In the genomic region with DNA sequence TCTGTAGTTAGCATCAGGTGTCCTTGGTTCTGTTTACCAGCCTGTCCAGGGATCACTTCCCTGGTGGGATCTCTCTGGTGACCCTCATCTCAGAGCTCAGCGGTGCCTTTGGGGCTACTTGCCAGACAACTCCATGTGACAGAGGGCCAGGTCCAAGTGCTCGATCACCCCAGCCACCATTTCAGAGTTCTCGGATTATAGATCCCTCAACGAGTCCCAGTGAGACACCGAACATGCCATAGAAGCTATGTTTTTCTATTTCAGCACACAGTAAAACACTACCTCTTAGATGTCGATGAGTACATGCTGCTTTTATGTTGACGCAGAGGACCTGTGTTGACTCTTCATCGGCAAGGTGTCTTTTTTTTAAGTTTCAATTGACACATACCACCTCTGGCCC, we compare ENCODE assay signal across 16 cellular contexts.
DNase-seq lines count a peak whose midpoint lies in the region; ATAC-seq, FAIRE-seq and TF ChIP-seq lines count a peak whose summit lies in the region.
"Had no signal": no experiment of that assay in that cellular context is flagged by ENCODE, and none has a peak within 500 bp of the region (broad histone marks: within the 10 kb centered on the region; RNA-seq: fewer than 3 reads in every experiment).

No MANE protein-coding gene starts in this region.

- CTCF ChIA-PET in activated CD8-positive, alpha-beta memory T cell treated with anti-CD3 and anti-CD28 coated beads, Interleukin-2, amount 10 ng/mL, durations not matched to agents 7 days and 5 days (lab: Charles Lee), result interaction anchor here (0.8 kb wide), 1 partner anchor 27 kb away, joined by 3 read pairs; no protein-coding TSS in a partner anchor

- no peak for ATAC-seq in activated CD8-positive, alpha-beta memory T cell treated with anti-CD3 and anti-CD28 coated beads, Interleukin-2, amount 10 ng/mL, durations not matched to agents 7 days and 5 days
- no peak for ATAC-seq in thoracic aorta (ENCODE audit: insufficient number of reproducible peaks, low FRiP score, low read depth)
- ATAC-seq: activated CD8-positive, alpha-beta T cell treated with anti-CD3 and anti-CD28 coated beads, Interleukin-2, amount 10 ng/mL, durations not matched to agents 7 days and 5 days had no signal

- H3K4me1 Mint-ChIP-seq in activated CD8-positive, alpha-beta memory T cell treated with anti-CD3 and anti-CD28 coated beads, Interleukin-2, amount 10 ng/mL, durations not matched to agents 7 days and 5 days, result no peaks in the 10 kb centered on the region
- H3K4me1 Mint-ChIP-seq in astrocyte (ENCODE audit: low read depth, unreplicated experiment) (peaks cover 39% of the 10 kb centered on the region), mesothelial cell of epicardium (peaks cover 59% of the 10 kb centered on the region)
- H3K4me1 Mint-ChIP-seq: CD4-positive, alpha-beta memory T cell had no signal

- H3K4me3 Mint-ChIP-seq in activated CD8-positive, alpha-beta memory T cell treated with anti-CD3 and anti-CD28 coated beads, Interleukin-2, amount 10 ng/mL, durations not matched to agents 7 days and 5 days, result no peak overlapping the region
- H3K4me3 Mint-ChIP-seq in astrocyte (ENCODE audit: unreplicated experiment) (no peak overlapping the region), mesothelial cell of epicardium (no peak overlapping the region)
- H3K4me3 Mint-ChIP-seq: activated CD8-positive, alpha-beta T cell treated with anti-CD3 and anti-CD28 coated beads, Interleukin-2, amount 10 ng/mL, durations not matched to agents 7 days and 5 days; CD4-positive, alpha-beta memory T cell had no signal

- peak overlapping the region; percentile 99 for H3K27ac ChIP-seq in astrocyte (ENCODE audit: low read depth, low read length)
- H3K27ac ChIP-seq in thoracic aorta, result peak overlapping the region; percentile 59 to 77
- H3K27ac ChIP-seq: VCaP had no signal

- no peak overlapping the region for H2AFZ ChIP-seq in astrocyte (ENCODE audit: low read depth, low read length)

- H3K4me1 ChIP-seq in astrocyte (ENCODE audit: insufficient read depth, low read length) (peaks cover 41% of the 10 kb centered on the region), thoracic aorta (ENCODE audit: control insufficient read depth in 1 of 2, low read depth in 2 of 2) (peaks cover 12 to 45% of the 10 kb centered on the region in 2 donors)

- H3K79me2 ChIP-seq in astrocyte (ENCODE audit: insufficient read depth, low read length), result peaks cover 3% of the 10 kb centered on the region

- peaks cover 29% of the 10 kb centered on the region for H3K36me3 Mint-ChIP-seq in activated CD8-positive, alpha-beta memory T cell treated with anti-CD3 and anti-CD28 coated beads, Interleukin-2, amount 10 ng/mL, durations not matched to agents 7 days and 5 days
- H3K36me3 Mint-ChIP-seq in astrocyte (ENCODE audit: low read depth, unreplicated experiment) (peaks cover 27% of the 10 kb centered on the region), mesothelial cell of epicardium (peaks cover 11% of the 10 kb centered on the region)

- H3K36me3 ChIP-seq in astrocyte (ENCODE audit: insufficient read depth, low read length), result peaks cover 1% of the 10 kb centered on the region
- H3K36me3 ChIP-seq in thoracic aorta, result no peaks in the 10 kb centered on the region

- H3K9ac ChIP-seq in astrocyte (ENCODE audit: low read length), result peak overlapping the region; percentile 89

- peak overlapping the region; percentile 73 for H3K4me2 ChIP-seq in astrocyte (ENCODE audit: low read length)

- H3K4me3 ChIP-seq in astrocyte (ENCODE audit: insufficient read depth, low read depth, low read length) (no peak overlapping the region), thoracic aorta (no peak overlapping the region)

- TF ChIP-seq CTCF in astrocyte (IDR thresholded peaks at IDR 0.05; ENCODE audit: insufficient read depth, low read depth, low read length), result no peak
- TF ChIP-seq CTCF in mesothelial cell of epicardium (IDR thresholded peaks at IDR 0.05; ENCODE audit: unreplicated experiment), result no peak
- TF ChIP-seq CTCF in thoracic aorta (IDR thresholded peaks at IDR 0.05), result no peak

- H3K9me3 ChIP-seq in astrocyte (ENCODE audit: insufficient read depth, low read depth, low read length) (peaks cover 2% of the 10 kb centered on the region), thoracic aorta (no peaks in the 10 kb centered on the region)

- no peaks in the 10 kb centered on the region for H4K20me1 ChIP-seq in astrocyte (ENCODE audit: insufficient read depth, low read length)

- H3K27me3 Mint-ChIP-seq in activated CD8-positive, alpha-beta memory T cell treated with anti-CD3 and anti-CD28 coated beads, Interleukin-2, amount 10 ng/mL, durations not matched to agents 7 days and 5 days, result no peaks in the 10 kb centered on the region
- H3K27me3 Mint-ChIP-seq in astrocyte (ENCODE audit: low read depth, unreplicated experiment) (no peaks in the 10 kb centered on the region), mesothelial cell of epicardium (ENCODE audit: low read depth) (no peaks in the 10 kb centered on the region)
- H3K27me3 Mint-ChIP-seq: CD4-positive, alpha-beta memory T cell had no signal

- no peak overlapping the region for H3K27ac Mint-ChIP-seq in activated CD8-positive, alpha-beta memory T cell treated with anti-CD3 and anti-CD28 coated beads, Interleukin-2, amount 10 ng/mL, durations not matched to agents 7 days and 5 days
- peak overlapping the region; percentile 89 for H3K27ac Mint-ChIP-seq in astrocyte (ENCODE audit: unreplicated experiment)
- peak overlapping the region; percentile 97 for H3K27ac Mint-ChIP-seq in mesothelial cell of epicardium
- H3K27ac Mint-ChIP-seq: activated CD8-positive, alpha-beta T cell treated with anti-CD3 and anti-CD28 coated beads, Interleukin-2, amount 10 ng/mL, durations not matched to agents 7 days and 5 days; activated T-helper 2 cell treated with anti-CD3 and anti-CD28 coated beads, Interferon-gamma antibody, Interleukin-2, Interleukin-4, amounts not matched to agents 10 μg/mL and 5 μg/mL and 100 μg/mL, durations not matched to agents 14 hours and 24 hours and 36 hours; CD4-positive, alpha-beta memory T cell had no signal

- FAIRE-seq in astrocyte (lab: Jason Lieb, UNC), result no peak

- no peaks in the 10 kb centered on the region for H3K27me3 ChIP-seq in astrocyte (ENCODE audit: insufficient read depth, low read length)
- no peaks in the 10 kb centered on the region for H3K27me3 ChIP-seq in thoracic aorta (replicated peaks; ENCODE audit: insufficient read depth)

- no peaks in the 10 kb centered on the region for H3K9me3 Mint-ChIP-seq in activated CD8-positive, alpha-beta memory T cell treated with anti-CD3 and anti-CD28 coated beads, Interleukin-2, amount 10 ng/mL, durations not matched to agents 7 days and 5 days (ENCODE audit: low read depth)
- H3K9me3 Mint-ChIP-seq in astrocyte (ENCODE audit: unreplicated experiment), result no peaks in the 10 kb centered on the region
- H3K9me3 Mint-ChIP-seq in mesothelial cell of epicardium, result peaks cover 6% of the 10 kb centered on the region

- peak; percentile 41 for DNase-seq in activated CD8-positive, alpha-beta memory T cell treated with anti-CD3 and anti-CD28 coated beads for 24 hours
- no peak for DNase-seq in activated CD8-positive, alpha-beta memory T cell treated with anti-CD3 and anti-CD28 coated beads, Interleukin-2, amount 10 ng/mL, durations not matched to agents 7 days and 5 days
- no peak for DNase-seq in astrocyte (ENCODE audit: low read depth)
- no peak for DNase-seq in mesothelial cell of epicardium (ENCODE audit: low spot score in 2 of 2, unreplicated experiment in 2 of 2)
- DNase-seq in thoracic aorta (ENCODE audit: low spot score), result no peak
- no peak for DNase-seq in NCI-H2227 treated with DMSO at 0.1 percent for 48 hours (lab: John Stamatoyannopoulos, UW)
- DNase-seq in activated naive CD4-positive, alpha-beta T cell treated with anti-CD3 and anti-CD28 coated beads, Interleukin-2, amount 50 U/mL, for 16 hours, result no peak
- no peak for DNase-seq in NCI-H187 (lab: John Stamatoyannopoulos, UW)
- DNase-seq: activated CD8-positive, alpha-beta T cell treated with anti-CD3 and anti-CD28 coated beads, Interleukin-2, amount 10 ng/mL, durations not matched to agents 7 days and 5 days; CD4-positive, alpha-beta memory T cell; mesendoderm; NCI-H1092; NCI-H748 treated with DMSO at 0.1 percent for 48 hours; stimulated activated CD4-positive, alpha-beta T cell treated with anti-CD3 and anti-CD28 coated beads, Interleukin-4, amount 100 ng/mL, for 4 hours had no signal
